In the genomic region with DNA sequence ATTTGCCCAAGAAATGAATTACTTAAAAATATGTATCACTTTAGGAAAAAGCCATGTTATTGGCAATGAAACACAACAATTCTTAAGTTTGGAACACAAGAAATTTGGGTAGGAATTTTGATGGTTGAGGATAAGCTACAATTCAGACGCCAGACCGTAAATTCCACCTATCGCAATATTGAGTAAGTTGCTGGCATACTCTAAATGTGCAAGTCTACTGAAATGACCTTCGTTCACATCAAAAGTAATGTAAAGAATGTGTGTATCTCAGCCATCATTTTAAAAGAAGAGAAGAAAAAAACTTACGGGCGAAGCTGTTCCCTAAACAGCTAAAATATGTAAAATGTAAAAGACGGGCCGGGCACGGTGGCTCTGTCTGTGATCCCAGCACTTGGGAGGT, we compare ENCODE assay signal across 14 cellular contexts. TPM values are rescaled to one million over a fixed set of nuclear protein-coding genes. Genes with fewer than 3 reads are reported as not detected.
DNase-seq lines count a peak whose midpoint lies in the region; ATAC-seq and TF ChIP-seq lines count a peak whose summit lies in the region.
"Had no signal": no experiment of that assay in that cellular context is flagged by ENCODE, and none has a peak within 500 bp of the region (broad histone marks: within the 10 kb centered on the region; RNA-seq: fewer than 3 reads in every experiment).

No MANE protein-coding gene starts in this region.

- H3K9me3 Mint-ChIP-seq in naive thymus-derived CD4-positive, alpha-beta T cell: no peaks in the 10 kb centered on the region
- H3K9me3 Mint-ChIP-seq: neural crest cell had no signal

- intact Hi-C loops in naive thymus-derived CD4-positive, alpha-beta T cell (cut with micrococcal nuclease): no loop called here

- H3K27ac ChIP-seq in 22Rv1 (0 out of 2 replicates have a peak overlapping the region, but pooled peaks have one; percentile 7), C4-2B (peak overlapping the region; percentile 14; the same call in 1 of the 2 replicates)
- no peak overlapping the region for H3K27ac ChIP-seq in naive thymus-derived CD4-positive, alpha-beta T cell (ENCODE audit: low read depth, low read length)

- DNase-seq in T-helper 17 cell (no peak), cerebellum (ENCODE audit: low spot score) (no peak)
- DNase-seq in naive thymus-derived CD4-positive, alpha-beta T cell: no peak
- DNase-seq: activated naive CD8-positive, alpha-beta T cell treated with anti-CD3 and anti-CD28 coated beads, Interleukin-2, amount 10 ng/mL, durations not matched to agents 7 days and 5 days; DMS 273 treated with DMSO at 0.1 percent for 48 hours; heart left ventricle; NCI-H187; NCI-H446; stimulated activated CD4-positive, alpha-beta T cell treated with anti-CD3 and anti-CD28 coated beads, Interleukin-1b, Interleukin-23, amount 100 ng/mL, for 48 hours had no signal

- no peaks in the 10 kb centered on the region for H3K36me3 ChIP-seq in naive thymus-derived CD4-positive, alpha-beta T cell (ENCODE audit: control insufficient read depth in 2 of 3, insufficient read depth in 3 of 3, low read length in 3 of 3)
- H3K36me3 ChIP-seq: heart left ventricle had no signal

- no peak overlapping the region for H3K4me3 Mint-ChIP-seq in T-helper 17 cell
- peak overlapping the region in 1 of 10 donors; percentile 46 for H3K4me3 Mint-ChIP-seq in naive thymus-derived CD4-positive, alpha-beta T cell
- H3K4me3 Mint-ChIP-seq: activated naive CD8-positive, alpha-beta T cell treated with anti-CD3 and anti-CD28 coated beads, Interleukin-2, amount 10 ng/mL, durations not matched to agents 7 days and 5 days; neural crest cell had no signal

- POLR2A ChIA-PET in naive thymus-derived CD4-positive, alpha-beta T cell (lab: Charles Lee): no interaction called here

- TF ChIP-seq CTCF in 22Rv1 (IDR thresholded peaks at IDR 0.05): no peak
- no peak for TF ChIP-seq CTCF in C4-2B (conservative IDR thresholded peaks at IDR 0.05)

- ATAC-seq in T-helper 17 cell: no peak
- ATAC-seq in naive thymus-derived CD4-positive, alpha-beta T cell: no peak
- ATAC-seq in GM21619 (IDR thresholded peaks at IDR 0.05; ENCODE audit: unreplicated experiment): no peak
- ATAC-seq in GM21447 (IDR thresholded peaks at IDR 0.05; ENCODE audit: unreplicated experiment): no peak

- no peaks in the 10 kb centered on the region for H3K36me3 Mint-ChIP-seq in T-helper 17 cell (ENCODE audit: low read depth)
- H3K36me3 Mint-ChIP-seq in naive thymus-derived CD4-positive, alpha-beta T cell: peaks cover 0 to 16% (median 7%) of the 10 kb centered on the region in 5 donors

- CTCF ChIA-PET in naive thymus-derived CD4-positive, alpha-beta T cell (lab: Charles Lee): interaction anchor here (0.9 kb wide), 1 partner anchor 28 kb away, joined by 3 read pairs; no protein-coding TSS in a partner anchor

- H3K27ac Mint-ChIP-seq in T-helper 17 cell: peak overlapping the region; percentile 90
- peak overlapping the region in 7 of 9 donors; percentile 10 to 73 (median 14) for H3K27ac Mint-ChIP-seq in naive thymus-derived CD4-positive, alpha-beta T cell
- H3K27ac Mint-ChIP-seq: activated naive CD8-positive, alpha-beta T cell treated with anti-CD3 and anti-CD28 coated beads, Interleukin-2, amount 10 ng/mL, durations not matched to agents 7 days and 5 days had no signal

- no peaks in the 10 kb centered on the region for H3K27me3 ChIP-seq in naive thymus-derived CD4-positive, alpha-beta T cell (ENCODE audit: control insufficient read depth in 2 of 2, insufficient read depth in 2 of 2, low read length in 2 of 2)
- H3K27me3 ChIP-seq: heart left ventricle had no signal

- peaks cover 38% of the 10 kb centered on the region for H3K4me1 Mint-ChIP-seq in T-helper 17 cell
- peaks cover 18 to 77% (median 63%) of the 10 kb centered on the region in 7 donors for H3K4me1 Mint-ChIP-seq in naive thymus-derived CD4-positive, alpha-beta T cell

- H3K4me1 ChIP-seq in naive thymus-derived CD4-positive, alpha-beta T cell (ENCODE audit: control insufficient read depth in 2 of 2, insufficient read depth in 2 of 2, low read length in 2 of 2): peaks cover 10 to 25% of the 10 kb centered on the region in 2 donors

- H3K27me3 Mint-ChIP-seq in T-helper 17 cell: no peaks in the 10 kb centered on the region
- no peaks in the 10 kb centered on the region for H3K27me3 Mint-ChIP-seq in naive thymus-derived CD4-positive, alpha-beta T cell
- H3K27me3 Mint-ChIP-seq: activated naive CD8-positive, alpha-beta T cell treated with anti-CD3 and anti-CD28 coated beads, Interleukin-2, amount 10 ng/mL, durations not matched to agents 7 days and 5 days had no signal

- H3K4me3 ChIP-seq in naive thymus-derived CD4-positive, alpha-beta T cell (ENCODE audit: low read length): no peak overlapping the region
- H3K4me3 ChIP-seq: heart left ventricle had no signal

- no peaks in the 10 kb centered on the region for H3K9me3 ChIP-seq in T-helper 17 cell (ENCODE audit: control insufficient read depth, low read length, poor library complexity, severe bottlenecking)
- H3K9me3 ChIP-seq in naive thymus-derived CD4-positive, alpha-beta T cell (ENCODE audit: control insufficient read depth in 2 of 3, low read length in 3 of 3): no peaks in the 10 kb centered on the region
- H3K9me3 ChIP-seq: heart left ventricle had no signal

RNA-seq across cellular contexts. Expression of a gene that starts 33.4 kb away (rescaled TPM):
- total RNA-seq in T-helper 17 cell (10 to 100 TPM; 64.6 to 72.7 TPM), cerebellum (52.4 TPM)
- total RNA-seq in naive thymus-derived CD4-positive, alpha-beta T cell: 10 to 100 TPM; 50.1 to 63.7 (median 56.6) TPM
- 10 to 100 TPM; 55.1 to 68.9 TPM for polyA plus RNA-seq in naive thymus-derived CD4-positive, alpha-beta T cell
